Comparison of ENCODE assay signal across 1 cellular context in the genomic region with DNA sequence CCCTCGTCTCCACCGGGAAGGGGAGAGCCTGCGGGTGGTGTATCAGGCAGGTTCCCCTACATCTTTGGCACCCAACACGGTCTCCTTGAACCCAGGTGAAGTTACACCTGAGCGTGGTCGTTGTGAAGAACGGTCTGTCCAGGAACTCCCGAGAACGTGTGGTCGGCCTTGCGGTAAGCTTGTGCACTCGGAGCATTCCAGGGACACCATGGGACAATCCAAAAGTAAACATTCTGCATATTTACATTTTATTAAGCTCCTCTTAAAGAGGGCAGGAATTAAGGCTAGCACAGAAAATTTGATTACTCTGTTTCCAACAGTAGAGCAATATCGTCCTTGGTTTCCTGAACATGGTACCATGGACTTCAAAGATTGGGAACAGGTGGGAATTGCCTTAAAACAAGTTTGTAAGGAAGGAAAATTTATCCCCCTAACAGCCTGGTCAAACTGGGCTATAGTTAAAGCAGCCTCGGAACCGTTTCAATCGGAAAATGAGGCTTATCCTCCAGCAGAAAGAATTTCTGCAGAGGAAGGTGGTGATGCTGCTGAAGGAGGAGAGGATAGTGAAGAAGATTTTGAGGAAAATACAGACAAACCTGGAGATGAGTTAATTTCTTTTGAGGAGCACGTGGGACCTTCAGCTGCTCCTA.
TF ChIP-seq lines count a peak whose summit lies in the region.

No MANE protein-coding gene starts in this region.

TF ChIP-seq in endothelial cell of umbilical vein, 7 proteins besides CTCF, POLR2A, EP300 and RAD21:
- TF ChIP-seq, protein P1, sequence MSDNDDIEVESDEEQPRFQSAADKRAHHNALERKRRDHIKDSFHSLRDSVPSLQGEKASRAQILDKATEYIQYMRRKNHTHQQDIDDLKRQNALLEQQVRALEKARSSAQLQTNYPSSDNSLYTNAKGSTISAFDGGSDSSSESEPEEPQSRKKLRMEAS (IDR thresholded peaks at IDR 0.05; ENCODE audit: insufficient read depth, insufficient read length): no peak
- TF ChIP-seq FOS (IDR thresholded peaks at IDR 0.05; ENCODE audit: borderline replicate concordance, insufficient read depth, low read length): no peak
- TF ChIP-seq EZH2 (IDR thresholded peaks at IDR 0.05; ENCODE audit: borderline replicate concordance, low read depth, low read length, severe bottlenecking): peak; percentile 0
